Comparison of ENCODE assay signal across 1 cellular context in genomic region chr15:82047493-82048446, GRCh38.
TF ChIP-seq lines count a peak whose summit lies in the region.

No MANE protein-coding gene starts in this region.

TF ChIP-seq in WTC11, 78 proteins besides CTCF, POLR2A, EP300 and RAD21 (continued from another document):
- TF ChIP-seq ATF3 (CRISPR knock-in tag; conservative IDR thresholded peaks at IDR 0.05) (no peak), ZSCAN18 (CRISPR knock-in tag; IDR thresholded peaks at IDR 0.05) (no peak), FOXK1 (CRISPR knock-in tag; IDR thresholded peaks at IDR 0.05) (no peak), ZBTB21 (CRISPR knock-in tag; IDR thresholded peaks at IDR 0.05; ENCODE audit: borderline replicate concordance) (no peak), E2F4 (CRISPR knock-in tag; IDR thresholded peaks at IDR 0.05; ENCODE audit: borderline replicate concordance, low read depth) (no peak), ATF2 (CRISPR knock-in tag; IDR thresholded peaks at IDR 0.05; ENCODE audit: borderline replicate concordance, low read depth) (no peak), EMX1 (CRISPR knock-in tag; IDR thresholded peaks at IDR 0.05) (no peak), USF2 (CRISPR knock-in tag; IDR thresholded peaks at IDR 0.05) (no peak), FOXJ3 (CRISPR knock-in tag; IDR thresholded peaks at IDR 0.05; ENCODE audit: borderline replicate concordance) (no peak), USF1 (CRISPR knock-in tag; IDR thresholded peaks at IDR 0.05) (0 out of 2 replicates have a peak, but pooled peaks have one; percentile 48), CBFB (CRISPR knock-in tag; IDR thresholded peaks at IDR 0.05; ENCODE audit: low read depth) (no peak), ZNF138 (CRISPR knock-in tag; conservative IDR thresholded peaks at IDR 0.05) (no peak; the same call in 1 of the 2 replicates), NFE2L1 (CRISPR knock-in tag; IDR thresholded peaks at IDR 0.05) (no peak), NFYB (CRISPR knock-in tag; conservative IDR thresholded peaks at IDR 0.05; ENCODE audit: low read depth) (no peak), ZNF532 (CRISPR knock-in tag; IDR thresholded peaks at IDR 0.05; ENCODE audit: borderline replicate concordance) (no peak), CREB1 (CRISPR knock-in tag; IDR thresholded peaks at IDR 0.05) (no peak), ERG (CRISPR knock-in tag; IDR thresholded peaks at IDR 0.05) (no peak), ZNF425 (CRISPR knock-in tag; conservative IDR thresholded peaks at IDR 0.05) (no peak), MXD4 (CRISPR knock-in tag; IDR thresholded peaks at IDR 0.05; ENCODE audit: borderline replicate concordance) (no peak), ZBTB43 (CRISPR knock-in tag; IDR thresholded peaks at IDR 0.05) (0 out of 2 replicates have a peak, but pooled peaks have one; percentile 28), ZNF219 (CRISPR knock-in tag; IDR thresholded peaks at IDR 0.05; ENCODE audit: borderline replicate concordance) (no peak), NR2C2 (CRISPR knock-in tag; IDR thresholded peaks at IDR 0.05) (no peak), SOX15 (CRISPR knock-in tag; IDR thresholded peaks at IDR 0.05) (no peak), ESRRA (CRISPR knock-in tag; IDR thresholded peaks at IDR 0.05; ENCODE audit: borderline replicate concordance) (peak; percentile 87; the same call in 1 of the 2 replicates), JUN (CRISPR knock-in tag; IDR thresholded peaks at IDR 0.05) (peak; percentile 75; the same call in 1 of the 2 replicates), SMAD4 (CRISPR knock-in tag; IDR thresholded peaks at IDR 0.05) (no peak), NR3C1 (CRISPR knock-in tag; conservative IDR thresholded peaks at IDR 0.05; ENCODE audit: low read depth) (no peak), MLX (CRISPR knock-in tag; IDR thresholded peaks at IDR 0.05) (no peak), TCF7 (CRISPR knock-in tag; IDR thresholded peaks at IDR 0.05; ENCODE audit: low read depth) (no peak), ZNF396 (CRISPR knock-in tag; IDR thresholded peaks at IDR 0.05; ENCODE audit: borderline replicate concordance) (no peak), SMAD3 (CRISPR knock-in tag; IDR thresholded peaks at IDR 0.05; ENCODE audit: borderline replicate concordance) (peak; percentile 62; the same call in 1 of the 2 replicates), IRF1 (CRISPR knock-in tag; IDR thresholded peaks at IDR 0.05) (no peak), AR (CRISPR knock-in tag; IDR thresholded peaks at IDR 0.05) (no peak), FOXP1 (CRISPR knock-in tag; IDR thresholded peaks at IDR 0.05; ENCODE audit: borderline replicate concordance) (peak; percentile 44; the same call in 1 of the 2 replicates)
